Comparison of ENCODE assay signal across 1 cellular context in the genomic region with DNA sequence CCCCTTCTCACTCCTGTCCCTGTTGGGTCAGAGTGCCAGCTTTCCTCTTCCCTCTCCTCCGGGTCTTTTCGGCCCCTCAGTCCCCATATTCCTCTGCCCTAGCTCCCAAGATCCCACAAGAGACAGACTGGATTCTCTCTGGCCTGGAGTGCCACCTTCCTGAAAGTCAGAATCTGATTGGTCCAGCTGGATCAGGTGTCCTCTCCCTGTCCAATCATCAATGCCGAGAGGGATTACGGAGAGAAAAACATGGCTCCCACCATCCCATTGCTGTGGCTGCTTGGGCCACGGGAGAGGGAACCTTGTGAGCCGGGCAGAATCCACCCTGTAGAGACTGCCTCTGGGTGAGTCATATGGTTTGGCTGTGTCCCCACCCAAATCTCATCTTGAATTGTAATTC.
A peak's percentile ranks its signal among the peaks of the same experiment; 100 is the strongest.
TF ChIP-seq lines count a peak whose summit lies in the region.

No MANE protein-coding gene starts in this region.

TF ChIP-seq in A549, 52 proteins besides CTCF, POLR2A, EP300 and RAD21:
- TF ChIP-seq, protein P1, sequence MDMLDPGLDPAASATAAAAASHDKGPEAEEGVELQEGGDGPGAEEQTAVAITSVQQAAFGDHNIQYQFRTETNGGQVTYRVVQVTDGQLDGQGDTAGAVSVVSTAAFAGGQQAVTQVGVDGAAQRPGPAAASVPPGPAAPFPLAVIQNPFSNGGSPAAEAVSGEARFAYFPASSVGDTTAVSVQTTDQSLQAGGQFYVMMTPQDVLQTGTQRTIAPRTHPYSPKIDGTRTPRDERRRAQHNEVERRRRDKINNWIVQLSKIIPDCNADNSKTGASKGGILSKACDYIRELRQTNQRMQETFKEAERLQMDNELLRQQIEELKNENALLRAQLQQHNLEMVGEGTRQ (IDR thresholded peaks at IDR 0.05) = peak; percentile 30; the same call in 1 of the 2 replicates
- no peak for TF ChIP-seq POLR2AphosphoS2 (conservative IDR thresholded peaks at IDR 0.05; ENCODE audit: low read length)
